ENCODE assay signal across 8 cellular contexts in the genomic region with DNA sequence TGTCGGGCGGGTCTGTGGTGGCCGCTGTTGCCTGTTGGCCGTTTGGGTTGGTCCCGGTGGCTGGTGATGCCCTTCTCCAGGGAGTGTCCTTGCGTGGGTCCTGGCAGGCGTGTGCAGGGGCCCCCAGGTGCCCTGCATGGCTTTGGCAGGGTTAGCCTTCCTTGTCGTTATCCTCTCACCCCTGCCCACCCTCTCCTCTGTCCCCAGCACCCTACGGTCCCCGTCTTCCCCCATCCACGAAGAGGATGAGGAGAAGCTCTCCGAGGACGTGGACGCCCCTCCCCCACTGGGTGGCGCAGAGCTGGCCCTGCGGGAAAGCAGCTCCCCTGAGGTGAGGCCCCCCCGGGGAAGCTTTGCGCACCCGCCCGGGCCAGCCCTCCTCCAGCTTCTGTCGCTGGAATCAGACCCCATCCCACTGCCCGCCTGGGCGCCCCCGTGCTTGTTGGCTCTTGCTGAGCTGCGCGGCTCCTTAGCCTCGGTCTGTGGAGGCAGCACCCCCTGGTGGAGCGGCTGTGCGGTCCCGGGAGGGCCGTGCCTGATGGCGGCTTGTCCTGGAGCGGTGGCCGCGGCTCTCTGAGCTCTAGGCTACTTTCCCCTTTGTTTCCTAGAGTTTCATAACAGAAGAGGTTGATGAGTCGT. TPM values are rescaled to one million over a fixed set of nuclear protein-coding genes. Genes with fewer than 3 reads are reported as not detected.
A peak's percentile ranks its signal among the peaks of the same experiment; 100 is the strongest.
DNase-seq lines count a peak whose midpoint lies in the region; TF ChIP-seq lines count a peak whose summit lies in the region.

No MANE protein-coding gene starts in this region.

- no peaks in the 10 kb centered on the region for H3K9me2 ChIP-seq in hepatocyte (replicated peaks; ENCODE audit: insufficient read depth)

- H3K4me2 ChIP-seq in hepatocyte, result no peak overlapping the region

- no peaks in the 10 kb centered on the region for H3K4me1 ChIP-seq in hepatocyte (ENCODE audit: insufficient read depth)

- DNase-seq in 8988T (peak; percentile 59), HFF-Myc (ENCODE audit: extremely low read depth, low read depth) (no peak), hepatocyte (ENCODE audit: low spot score) (no peak), NCI-H2171 (lab: John Stamatoyannopoulos, UW) (no peak), ureter (ENCODE audit: low spot score) (no peak), NCI-H128 (lab: John Stamatoyannopoulos, UW; ENCODE audit: unreplicated experiment) (no peak)
- peak; percentile 76 for DNase-seq in activated CD8-positive, alpha-beta memory T cell treated with anti-CD3 and anti-CD28 coated beads, Interleukin-2, amount 50 U/mL, for 48 hours
- peak; percentile 39 for DNase-seq in stimulated activated CD4-positive, alpha-beta T cell treated with anti-CD3 and anti-CD28 coated beads, Interleukin-4, amount 100 ng/mL, for 24 hours

- H2AFZ ChIP-seq in hepatocyte, result no peak overlapping the region

- no peaks in the 10 kb centered on the region for H3K79me2 ChIP-seq in hepatocyte

- no peaks in the 10 kb centered on the region for H4K20me1 ChIP-seq in hepatocyte (ENCODE audit: insufficient read depth, poor library complexity, severe bottlenecking)

- no peak overlapping the region for H3K4me3 ChIP-seq in HFF-Myc (replicated peaks; ENCODE audit: low read depth, low read length)
- no peak overlapping the region for H3K4me3 ChIP-seq in hepatocyte

- H3K27me3 ChIP-seq in hepatocyte, result no peaks in the 10 kb centered on the region

- no peaks in the 10 kb centered on the region for H3K9me3 ChIP-seq in hepatocyte (ENCODE audit: low read depth)

- H3K36me3 ChIP-seq in hepatocyte (replicated peaks; ENCODE audit: insufficient read depth, low read depth), result no peaks in the 10 kb centered on the region

- no peak overlapping the region for H3K27ac ChIP-seq in hepatocyte

- TF ChIP-seq CTCF in HFF-Myc (IDR thresholded peaks at IDR 0.05; ENCODE audit: low read depth, low read length, missing control alignments) (peak; percentile 42), hepatocyte (IDR thresholded peaks at IDR 0.05; ENCODE audit: poor library complexity) (peak; percentile 23)

- 92% methylated on average over 29 of the region's 36 CpGs for WGBS in hepatocyte (ENCODE audit: low lambda C conversion rate, missing lambda C conversion rate)

RNA-seq across cellular contexts. Expression of a gene that starts 10.6 kb away (rescaled TPM):
- 40.4 and 54.8 TPM in 2 replicates for total RNA-seq in hepatocyte
- 78.8 and 80.5 TPM in 2 replicates for polyA plus RNA-seq in hepatocyte
- total RNA-seq in ureter, result 33.1 TPM

RNA-seq across cellular contexts. Expression of a gene that starts 51.3 kb away (rescaled TPM):
- total RNA-seq in hepatocyte (17.4 and 18.5 TPM in 2 replicates), ureter (35.3 TPM)
- polyA plus RNA-seq in hepatocyte, result 11.7 and 14.8 TPM in 2 replicates

RNA-seq across cellular contexts. Expression of a gene that starts 51.6 kb away (rescaled TPM):
- total RNA-seq in hepatocyte (0.23 and 0.64 TPM in 2 replicates), ureter (0.91 TPM)
- 1.6 and 3.3 TPM in 2 replicates for polyA plus RNA-seq in hepatocyte

RNA-seq across cellular contexts. Expression of a gene that starts 58.1 kb away (rescaled TPM):
- total RNA-seq in hepatocyte, result 24.1 and 29.2 TPM in 2 replicates
- 30.8 and 32.0 TPM in 2 replicates for polyA plus RNA-seq in hepatocyte
- total RNA-seq in ureter, result 104 TPM

Comparison
In these comparisons a context has a peak if more than half of its experiments do, and no peak if none do; other contexts are left out.
1. DNase-seq: peak in 8988T (single experiment), activated CD8-positive, alpha-beta memory T cell treated with anti-CD3 and anti-CD28 coated beads, Interleukin-2, amount 50 U/mL, for 48 hours (single experiment) and stimulated activated CD4-positive, alpha-beta T cell treated with anti-CD3 and anti-CD28 coated beads, Interleukin-4, amount 100 ng/mL, for 24 hours (single experiment); none in HFF-Myc (single experiment), hepatocyte (single experiment), NCI-H2171 (single experiment), ureter (single experiment) and NCI-H128 (single experiment).